Comparison of ENCODE assay signal across 37 cellular contexts in genomic region chr15:45116006-45116481, GRCh38. TPM values are rescaled to one million over a fixed set of nuclear protein-coding genes. Genes with fewer than 3 reads are reported as not detected.
A peak's percentile ranks its signal among the peaks of the same experiment; 100 is the strongest.
DNase-seq lines count a peak whose midpoint lies in the region; ATAC-seq, FAIRE-seq and TF ChIP-seq lines count a peak whose summit lies in the region.
"Had no signal": no experiment of that assay in that cellular context is flagged by ENCODE, and none has a peak within 500 bp of the region (broad histone marks: within the 10 kb centered on the region; RNA-seq: fewer than 3 reads in every experiment).

No MANE protein-coding gene starts in this region.

- H3K4me3 ChIP-seq in H1 (ENCODE audit: extremely low read depth in 1 of 4, insufficient read depth in 2 of 4, low read depth in 3 of 4, low read length in 4 of 4) (peak overlapping the region in 1 of 4 experiments; percentile 54; a peak in 2 of 8 replicates), foreskin fibroblast (ENCODE audit: low read depth in 1 of 2, low read length in 2 of 2) (no peak overlapping the region)
- H3K4me3 ChIP-seq: MG63, SJCRH30, suprapubic skin had no signal

- no peak overlapping the region for H2AK5ac ChIP-seq in H1 (ENCODE audit: low read depth, low read length)

- peak overlapping the region; percentile 4 to 65 for H3K4me2 ChIP-seq in H1 (ENCODE audit: insufficient read depth in 1 of 2, low read depth in 2 of 2, low read length in 2 of 2)

- no peak for FAIRE-seq in H1 (lab: Jason Lieb, UNC)
- FAIRE-seq: endometrium, HTR-8/SVneo, keratinocyte had no signal

- no peaks in the 10 kb centered on the region for H3K9me3 Mint-ChIP-seq in activated CD8-positive, alpha-beta T cell treated with anti-CD3 and anti-CD28 coated beads for 36 hours
- H3K9me3 Mint-ChIP-seq in activated CD8-positive, alpha-beta T cell treated with anti-CD3 and anti-CD28 coated beads, Interleukin-2, amount 10 ng/mL, durations not matched to agents 7 days and 5 days (ENCODE audit: insufficient read depth), result no peaks in the 10 kb centered on the region
- no peaks in the 10 kb centered on the region for H3K9me3 Mint-ChIP-seq in IgD-negative memory B cell
- H3K9me3 Mint-ChIP-seq: activated naive CD4-positive, alpha-beta T cell treated with anti-CD3 and anti-CD28 coated beads, Interleukin-2, amount 50 U/mL, for 72 hours had no signal

- no peak overlapping the region for H2BK120ac ChIP-seq in H1 (replicated peaks; ENCODE audit: low read depth, low read length)

- peaks cover 21 to 44% of the 10 kb centered on the region in 2 experiments for H4K20me1 ChIP-seq in H1 (replicated peaks in 1 of 2; ENCODE audit: control insufficient read depth in 1 of 2, insufficient read depth in 2 of 2, low read length in 2 of 2)

- no peak overlapping the region for H3K23ac ChIP-seq in H1 (ENCODE audit: insufficient read length)

- peaks cover 0 to 31% (median 24%) of the 10 kb centered on the region in 4 experiments; a peak in 6 of 7 replicates for H3K4me1 ChIP-seq in H1 (replicated peaks in 1 of 4; ENCODE audit: control insufficient read depth in 3 of 4, insufficient read depth in 4 of 4, low read length in 3 of 4)
- H3K4me1 ChIP-seq: foreskin keratinocyte, SJCRH30 had no signal

- TF ChIP-seq CTCF in activated CD8-positive, alpha-beta T cell treated with anti-CD3 and anti-CD28 coated beads for 36 hours (IDR thresholded peaks at IDR 0.05), result no peak
- TF ChIP-seq CTCF in H1 (IDR thresholded peaks at IDR 0.05; ENCODE audit: control extremely low read depth in 1 of 3, insufficient read depth in 1 of 3, low read depth in 1 of 3, low read length in 3 of 3) (no peak), foreskin fibroblast (IDR thresholded peaks at IDR 0.05; ENCODE audit: low read depth, low read length) (no peak)

- peak overlapping the region; percentile 25; the same call in 1 of the 2 replicates for H4K8ac ChIP-seq in H1 (ENCODE audit: extremely low read depth, insufficient read depth, low read length)

- H3K23me2 ChIP-seq in H1 (ENCODE audit: low read depth, low read length), result peaks cover 6% of the 10 kb centered on the region; the same call in 1 of the 2 replicates

- CTCF ChIA-PET in activated CD8-positive, alpha-beta T cell treated with anti-CD3 and anti-CD28 coated beads for 36 hours (lab: Charles Lee), result interaction anchor here (0.6 to 3.9 kb wide), 6 partner anchors 9 to 521 kb away, joined by 3 to 48 read pairs (median 3); partner anchors contain the start of genes DUOX1 and DUOXA1
- CTCF ChIA-PET in activated CD8-positive, alpha-beta T cell treated with anti-CD3 and anti-CD28 coated beads, Interleukin-2, amount 10 ng/mL, durations not matched to agents 7 days and 5 days (lab: Charles Lee), result no interaction called here
- CTCF ChIA-PET in H1 (lab: Charles Lee; ENCODE audit: partially characterized antibody), result interaction anchor here (0.5 to 5.5 kb wide), 8 partner anchors 9 to 71 kb away, joined by 3 to 45 read pairs (median 5); partner anchors contain the start of genes DUOX1 and DUOXA1

- no peak for TF ChIP-seq RAD21 in H1 (IDR thresholded peaks at IDR 0.05 in 1 of 2, conservative IDR thresholded peaks at IDR 0.05 in 1 of 2; ENCODE audit: low read depth in 2 of 2, low read length in 2 of 2)

- H3K9me3 ChIP-seq in H1 (ENCODE audit: insufficient read depth in 2 of 2, low read depth in 1 of 2, low read length in 1 of 2), result no peaks in the 10 kb centered on the region; a peak in 1 of 4 replicates
- H3K9me3 ChIP-seq: ascending aorta, esophagus muscularis mucosa, heart left ventricle, left ventricle myocardium inferior, MG63, SJCRH30, suprapubic skin had no signal

- H2BK12ac ChIP-seq in H1 (ENCODE audit: low read depth, low read length), result no peak overlapping the region

- H4K5ac ChIP-seq in H1 (ENCODE audit: insufficient read length, low read depth, low read length), result no peak overlapping the region

- no peak overlapping the region for H2BK20ac ChIP-seq in H1 (ENCODE audit: low read length)

- H3K27me3 ChIP-seq in H1 (replicated peaks in 1 of 4; ENCODE audit: control insufficient read depth in 3 of 4, extremely low read depth in 1 of 4, insufficient read depth in 3 of 4, low read length in 3 of 4), result peaks cover 68 to 79% (median 71%) of the 10 kb centered on the region in 4 experiments
- H3K27me3 ChIP-seq: SJCRH30 had no signal

- intact Hi-C loops in activated CD8-positive, alpha-beta T cell treated with anti-CD3 and anti-CD28 coated beads for 36 hours (cut with micrococcal nuclease), result no loop called here
- intact Hi-C loops in posterior vena cava (cut with DNase I), result no loop called here

- no peak overlapping the region for H3K9ac ChIP-seq in H1 (replicated peaks in 1 of 4; ENCODE audit: extremely low read depth in 1 of 4, low read depth in 3 of 4, low read length in 3 of 4)

- no peak overlapping the region for H3K27ac ChIP-seq in H1 (ENCODE audit: low read depth, low read length)
- H3K27ac ChIP-seq: 22Rv1, ascending aorta, esophagus muscularis mucosa, foreskin keratinocyte, heart left ventricle, left ventricle myocardium inferior, SJCRH30, suprapubic skin had no signal

- H3K27ac Mint-ChIP-seq in activated CD8-positive, alpha-beta T cell treated with anti-CD3 and anti-CD28 coated beads for 36 hours, result no peak overlapping the region
- no peak overlapping the region for H3K27ac Mint-ChIP-seq in activated CD8-positive, alpha-beta T cell treated with anti-CD3 and anti-CD28 coated beads, Interleukin-2, amount 10 ng/mL, durations not matched to agents 7 days and 5 days
- H3K27ac Mint-ChIP-seq in IgD-negative memory B cell, result no peak overlapping the region
- H3K27ac Mint-ChIP-seq: activated naive CD4-positive, alpha-beta T cell treated with anti-CD3 and anti-CD28 coated beads, Interleukin-2, amount 50 U/mL, for 72 hours had no signal

- H3K4me1 Mint-ChIP-seq in activated CD8-positive, alpha-beta T cell treated with anti-CD3 and anti-CD28 coated beads for 36 hours (ENCODE audit: low read depth), result peaks cover 44% of the 10 kb centered on the region
- H3K4me1 Mint-ChIP-seq in activated CD8-positive, alpha-beta T cell treated with anti-CD3 and anti-CD28 coated beads, Interleukin-2, amount 10 ng/mL, durations not matched to agents 7 days and 5 days (ENCODE audit: low read depth), result peaks cover 32% of the 10 kb centered on the region
- peaks cover 20 to 35% (median 24%) of the 10 kb centered on the region in 3 donors for H3K4me1 Mint-ChIP-seq in IgD-negative memory B cell

- H3K14ac ChIP-seq in H1 (ENCODE audit: insufficient read length), result no peak overlapping the region

- no peak for TF ChIP-seq EP300 in H1 (IDR thresholded peaks at IDR 0.05; ENCODE audit: borderline replicate concordance in 1 of 2, low read depth in 2 of 2, low read length in 2 of 2)

- H3K4ac ChIP-seq in H1 (replicated peaks; ENCODE audit: insufficient read length, low read depth, low read length), result no peak overlapping the region

- no peak overlapping the region for H2AFZ ChIP-seq in H1 (ENCODE audit: low read length)

- no peaks in the 10 kb centered on the region for H3K79me2 ChIP-seq in H1 (ENCODE audit: control insufficient read depth in 1 of 2, insufficient read depth in 2 of 2, low read length in 2 of 2)

- H3K56ac ChIP-seq in H1 (replicated peaks; ENCODE audit: insufficient read length, low read depth, low read length), result no peak overlapping the region

- H3K79me1 ChIP-seq in H1 (ENCODE audit: low read depth, low read length), result no peaks in the 10 kb centered on the region

- peak overlapping the region; percentile 61; the same call in 1 of the 2 replicates for H2BK15ac ChIP-seq in H1 (ENCODE audit: low read length)

- no peaks in the 10 kb centered on the region for H3K36me3 Mint-ChIP-seq in activated CD8-positive, alpha-beta T cell treated with anti-CD3 and anti-CD28 coated beads for 36 hours (ENCODE audit: low read depth)
- no peaks in the 10 kb centered on the region for H3K36me3 Mint-ChIP-seq in activated CD8-positive, alpha-beta T cell treated with anti-CD3 and anti-CD28 coated beads, Interleukin-2, amount 10 ng/mL, durations not matched to agents 7 days and 5 days (ENCODE audit: low read depth)
- H3K36me3 Mint-ChIP-seq in IgD-negative memory B cell, result no peaks in the 10 kb centered on the region

- no peak for DNase-seq in activated CD8-positive, alpha-beta T cell treated with anti-CD3 and anti-CD28 coated beads for 36 hours
- DNase-seq in activated CD8-positive, alpha-beta T cell treated with anti-CD3 and anti-CD28 coated beads, Interleukin-2, amount 10 ng/mL, durations not matched to agents 7 days and 5 days, result no peak
- DNase-seq in H1 (ENCODE audit: low read depth in 1 of 2, low spot score in 2 of 2) (no peak), posterior vena cava (ENCODE audit: low spot score) (peak; percentile 70), activated gamma-delta T cell (lab: John Stamatoyannopoulos, UW) (no peak), foreskin fibroblast (no peak)
- DNase-seq: activated CD4-positive, CD25-positive, alpha-beta regulatory T cell; C1 segment of cervical spinal cord; caudate nucleus; dermis blood vessel endothelial cell; DMS79 treated with DMSO at 0.1 percent for 48 hours; foreskin keratinocyte; GDM1; heart left ventricle; KG1; left ventricle myocardium inferior; MG63; NCI-H1105 treated with DMSO at 0.1 percent for 48 hours; NCI-H187 treated with DMSO at 0.1 percent for 48 hours; NCI-H2171 treated with DMSO at 0.1 percent for 48 hours; NCI-H510A; SJCRH30; stimulated activated CD4-positive, alpha-beta T cell treated with anti-CD3 and anti-CD28 coated beads, Interleukin-4, amount 100 ng/mL, for 4 hours; SW 1271; T1000 had no signal

- H2BK5ac ChIP-seq in H1 (ENCODE audit: low read depth, low read length), result no peak overlapping the region

- no peak for TF ChIP-seq POLR2A in H1 (IDR thresholded peaks at IDR 0.05; ENCODE audit: control extremely low read depth in 1 of 2, low read depth in 2 of 2, low read length in 2 of 2)

- H3K4me3 Mint-ChIP-seq in activated CD8-positive, alpha-beta T cell treated with anti-CD3 and anti-CD28 coated beads for 36 hours, result peak overlapping the region; percentile 17
- no peak overlapping the region for H3K4me3 Mint-ChIP-seq in activated CD8-positive, alpha-beta T cell treated with anti-CD3 and anti-CD28 coated beads, Interleukin-2, amount 10 ng/mL, durations not matched to agents 7 days and 5 days
- H3K4me3 Mint-ChIP-seq in IgD-negative memory B cell, result peak overlapping the region in 3 of 4 donors; percentile 52 to 84 (median 52)

- POLR2A ChIA-PET in activated CD8-positive, alpha-beta T cell treated with anti-CD3 and anti-CD28 coated beads for 36 hours (lab: Charles Lee), result no interaction called here
- POLR2A ChIA-PET in activated CD8-positive, alpha-beta T cell treated with anti-CD3 and anti-CD28 coated beads, Interleukin-2, amount 10 ng/mL, durations not matched to agents 7 days and 5 days (lab: Charles Lee), result no interaction called here
- POLR2A ChIA-PET in H1 (lab: Charles Lee; ENCODE audit: partially characterized antibody), result interaction anchor here (1.3 to 1.4 kb wide), 2 partner anchors 18 to 49 kb away, joined by 3 to 4 read pairs; no protein-coding TSS in a partner anchor

- no peak overlapping the region; the same call in 1 of the 2 replicates for H3K18ac ChIP-seq in H1 (ENCODE audit: extremely low read depth, low read length)

- H3K36me3 ChIP-seq in H1 (ENCODE audit: control insufficient read depth in 2 of 4, insufficient read depth in 4 of 4, low read length in 3 of 4), result peaks cover 0 to 7% (median 0%) of the 10 kb centered on the region in 4 experiments; a peak in 1 of 8 replicates
- H3K36me3 ChIP-seq: ascending aorta, esophagus muscularis mucosa, heart left ventricle, left ventricle myocardium inferior, MG63, SJCRH30, suprapubic skin had no signal

- no peak for ATAC-seq in activated CD8-positive, alpha-beta T cell treated with anti-CD3 and anti-CD28 coated beads for 36 hours
- ATAC-seq in activated CD8-positive, alpha-beta T cell treated with anti-CD3 and anti-CD28 coated beads, Interleukin-2, amount 10 ng/mL, durations not matched to agents 7 days and 5 days, result no peak
- no peak for ATAC-seq in HG02798 (IDR thresholded peaks at IDR 0.05; ENCODE audit: poor library complexity, unreplicated experiment)
- ATAC-seq: activated naive CD4-positive, alpha-beta T cell treated with anti-CD3 and anti-CD28 coated beads, Interleukin-2, amount 50 U/mL, for 72 hours; foreskin keratinocyte; heart left ventricle had no signal

- H3K27me3 Mint-ChIP-seq in activated CD8-positive, alpha-beta T cell treated with anti-CD3 and anti-CD28 coated beads for 36 hours, result peaks cover 69% of the 10 kb centered on the region
- H3K27me3 Mint-ChIP-seq in activated CD8-positive, alpha-beta T cell treated with anti-CD3 and anti-CD28 coated beads, Interleukin-2, amount 10 ng/mL, durations not matched to agents 7 days and 5 days (ENCODE audit: low read depth), result peaks cover 72% of the 10 kb centered on the region
- peaks cover 65% of the 10 kb centered on the region for H3K27me3 Mint-ChIP-seq in IgD-negative memory B cell

- no peak overlapping the region for H4K91ac ChIP-seq in H1 (replicated peaks; ENCODE audit: insufficient read length, low read length)

- 20% methylated on average over 17 of the region's 19 CpGs; no CpG with 5 or more reads in 1 of the 2 experiments for WGBS in H1 (ENCODE audit: extremely low coverage in 1 of 2, insufficient coverage in 1 of 2, insufficient read length in 1 of 2, insufficient replicate concordance in 2 of 2, low coverage in 1 of 2, low lambda C conversion rate in 2 of 2, missing lambda C conversion rate in 1 of 2), 2 experiments

RNA-seq across cellular contexts. Expression of gene DUOXA2, which starts 1.9 kb away (rescaled TPM):
- not detected for total RNA-seq in activated CD8-positive, alpha-beta T cell treated with anti-CD3 and anti-CD28 coated beads for 36 hours
- not detected for total RNA-seq in activated CD8-positive, alpha-beta T cell treated with anti-CD3 and anti-CD28 coated beads, Interleukin-2, amount 10 ng/mL, durations not matched to agents 7 days and 5 days
- polyA plus RNA-seq in IgD-negative memory B cell, result not detected
- total RNA-seq in H1 (2021; fragmentation: NEBNext Ultra II Directional; extraction: Animal tissue kit (Norgen Biotek cat#: 25700)), result not detected in 2 replicates
- 0.05 TPM in 1 of 2 replicates, not detected in the other for polyA plus RNA-seq in H1 (2011; rRNA removed)
- not detected for polyA plus RNA-seq in H1 (2011; cell fraction: cytosol; rRNA removed)
- polyA plus RNA-seq in H1 (2011; cell fraction: nucleus; rRNA removed), result not detected
- polyA plus RNA-seq in H1 (2012, experiment 1 of 2), result not detected in 4 replicates
- polyA plus RNA-seq in H1 (2012, experiment 2 of 2), result not detected
- not detected for polyA plus RNA-seq in H1 (2013, experiment 1 of 2)
- not detected for polyA plus RNA-seq in H1 (2013, experiment 2 of 2)
- not detected in 2 replicates for polyA minus RNA-seq in H1 (2011; rRNA and poly(A)+ RNA removed)
- polyA minus RNA-seq in H1 (2011; cell fraction: cytosol; rRNA and poly(A)+ RNA removed), result not detected
- polyA minus RNA-seq in H1 (2011; cell fraction: nucleus; rRNA and poly(A)+ RNA removed), result not detected
- not detected for total RNA-seq in posterior vena cava
- total RNA-seq: activated naive CD4-positive, alpha-beta T cell treated with anti-CD3 and anti-CD28 coated beads, Interleukin-2, amount 50 U/mL, for 72 hours; dermis blood vessel endothelial cell; foreskin keratinocyte; heart left ventricle; left ventricle myocardium inferior; omental fat pad; RPMI7951; SJCRH30; suprapubic skin had no signal
- polyA plus RNA-seq: foreskin keratinocyte, keratinocyte had no signal

RNA-seq across cellular contexts. Expression of gene DUOX2, which starts 2.1 kb away (rescaled TPM):
- total RNA-seq in activated CD8-positive, alpha-beta T cell treated with anti-CD3 and anti-CD28 coated beads for 36 hours, result under 1 TPM; 0.05 to 0.18 TPM
- not detected for total RNA-seq in activated CD8-positive, alpha-beta T cell treated with anti-CD3 and anti-CD28 coated beads, Interleukin-2, amount 10 ng/mL, durations not matched to agents 7 days and 5 days
- polyA plus RNA-seq in IgD-negative memory B cell, result not detected
- not detected in 2 replicates for total RNA-seq in H1 (2021; fragmentation: NEBNext Ultra II Directional; extraction: Animal tissue kit (Norgen Biotek cat#: 25700))
- polyA plus RNA-seq in H1 (2011; rRNA removed), result 0.08 and 0.31 TPM in 2 replicates
- polyA plus RNA-seq in H1 (2011; cell fraction: cytosol; rRNA removed), result 0.03 TPM
- polyA plus RNA-seq in H1 (2011; cell fraction: nucleus; rRNA removed), result 0.30 TPM
- 0.04 to 0.16 TPM (median 0.08 TPM) in 3 of 4 replicates, not detected in the other for polyA plus RNA-seq in H1 (2012, experiment 1 of 2)
- 0.07 TPM for polyA plus RNA-seq in H1 (2012, experiment 2 of 2)
- polyA plus RNA-seq in H1 (2013, experiment 1 of 2), result 0.18 TPM
- polyA plus RNA-seq in H1 (2013, experiment 2 of 2), result 0.02 TPM
- 0.02 and 0.09 TPM in 2 replicates for polyA minus RNA-seq in H1 (2011; rRNA and poly(A)+ RNA removed)
- polyA minus RNA-seq in H1 (2011; cell fraction: cytosol; rRNA and poly(A)+ RNA removed), result not detected
- 0.10 TPM for polyA minus RNA-seq in H1 (2011; cell fraction: nucleus; rRNA and poly(A)+ RNA removed)
- total RNA-seq in posterior vena cava, result 1 to 10 TPM in 1 of 2 donors, under 1 TPM in 1; 0.57 to 2.7 TPM
- total RNA-seq: dermis blood vessel endothelial cell, RPMI7951, SJCRH30 had no signal

RNA-seq across cellular contexts. Expression of gene DUOXA1, which starts 13.6 kb away (rescaled TPM):
- total RNA-seq in activated CD8-positive, alpha-beta T cell treated with anti-CD3 and anti-CD28 coated beads for 36 hours, result not detected
- not detected for total RNA-seq in activated CD8-positive, alpha-beta T cell treated with anti-CD3 and anti-CD28 coated beads, Interleukin-2, amount 10 ng/mL, durations not matched to agents 7 days and 5 days
- polyA plus RNA-seq in IgD-negative memory B cell, result not detected
- total RNA-seq in H1 (2021; fragmentation: NEBNext Ultra II Directional; extraction: Animal tissue kit (Norgen Biotek cat#: 25700)), result not detected in 2 replicates
- polyA plus RNA-seq in H1 (2011; rRNA removed), result 0.18 and 0.24 TPM in 2 replicates
- 0.09 TPM for polyA plus RNA-seq in H1 (2011; cell fraction: cytosol; rRNA removed)
- polyA plus RNA-seq in H1 (2011; cell fraction: nucleus; rRNA removed), result 0.81 TPM
- polyA plus RNA-seq in H1 (2012, experiment 1 of 2), result 0.16 to 0.34 TPM in 2 of 4 replicates, not detected in the others
- polyA plus RNA-seq in H1 (2012, experiment 2 of 2), result not detected
- not detected for polyA plus RNA-seq in H1 (2013, experiment 1 of 2)
- 0.17 TPM for polyA plus RNA-seq in H1 (2013, experiment 2 of 2)
- polyA minus RNA-seq in H1 (2011; rRNA and poly(A)+ RNA removed), result 0.57 and 0.66 TPM in 2 replicates
- not detected for polyA minus RNA-seq in H1 (2011; cell fraction: cytosol; rRNA and poly(A)+ RNA removed)
- 0.30 TPM for polyA minus RNA-seq in H1 (2011; cell fraction: nucleus; rRNA and poly(A)+ RNA removed)
- 1 to 10 TPM in 1 of 2 donors, under 1 TPM in 1; 0.81 to 5.3 TPM for total RNA-seq in posterior vena cava
- total RNA-seq: dermis blood vessel endothelial cell, RPMI7951 had no signal

RNA-seq across cellular contexts. Expression of gene DUOX1, which starts 13.8 kb away (rescaled TPM):
- not detected for total RNA-seq in activated CD8-positive, alpha-beta T cell treated with anti-CD3 and anti-CD28 coated beads for 36 hours
- not detected for total RNA-seq in activated CD8-positive, alpha-beta T cell treated with anti-CD3 and anti-CD28 coated beads, Interleukin-2, amount 10 ng/mL, durations not matched to agents 7 days and 5 days
- 1.4 TPM for polyA plus RNA-seq in IgD-negative memory B cell
- total RNA-seq in H1 (2021; fragmentation: NEBNext Ultra II Directional; extraction: Animal tissue kit (Norgen Biotek cat#: 25700)), result 0.84 and 0.96 TPM in 2 replicates
- 1.4 and 2.0 TPM in 2 replicates for polyA plus RNA-seq in H1 (2011; rRNA removed)
- polyA plus RNA-seq in H1 (2011; cell fraction: cytosol; rRNA removed), result 0.90 TPM
- 6.1 TPM for polyA plus RNA-seq in H1 (2011; cell fraction: nucleus; rRNA removed)
- polyA plus RNA-seq in H1 (2012, experiment 1 of 2), result 0.99 to 2.2 TPM (median 1.7 TPM) in 4 replicates
- polyA plus RNA-seq in H1 (2012, experiment 2 of 2), result 0.47 TPM
- 0.57 TPM for polyA plus RNA-seq in H1 (2013, experiment 1 of 2)
- 0.50 TPM for polyA plus RNA-seq in H1 (2013, experiment 2 of 2)
- 0.88 and 2.2 TPM in 2 replicates for polyA minus RNA-seq in H1 (2011; rRNA and poly(A)+ RNA removed)
- 1.2 TPM for polyA minus RNA-seq in H1 (2011; cell fraction: cytosol; rRNA and poly(A)+ RNA removed)
- 2.3 TPM for polyA minus RNA-seq in H1 (2011; cell fraction: nucleus; rRNA and poly(A)+ RNA removed)
- 1 to 10 TPM in 1 of 2 donors, under 1 TPM in 1; 0.62 to 4.4 TPM for total RNA-seq in posterior vena cava
- total RNA-seq: dermis blood vessel endothelial cell, RPMI7951, SJCRH30 had no signal
